ENCODE assay signal across 26 cellular contexts in the genomic region with DNA sequence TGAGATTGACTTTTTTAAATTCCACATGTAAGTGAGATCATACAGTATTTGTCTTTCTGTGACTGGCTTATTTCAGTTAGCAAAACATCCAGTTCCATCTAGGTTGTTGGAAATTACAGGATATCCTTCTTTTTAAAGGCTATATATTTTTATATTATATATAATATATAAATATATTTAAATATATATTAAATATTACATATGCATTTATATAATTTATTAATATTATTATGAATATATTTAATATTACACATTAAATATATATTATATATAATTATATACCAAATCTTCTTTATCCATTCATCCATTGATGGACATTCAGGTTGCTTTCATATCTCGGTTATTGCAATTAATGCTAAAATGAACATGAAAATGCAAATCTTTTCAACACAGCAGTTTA. TPM values are rescaled to one million over a fixed set of nuclear protein-coding genes. Genes with fewer than 3 reads are reported as not detected.
DNase-seq lines count a peak whose midpoint lies in the region; ATAC-seq, FAIRE-seq and TF ChIP-seq lines count a peak whose summit lies in the region.
"Had no signal": no experiment of that assay in that cellular context is flagged by ENCODE, and none has a peak within 500 bp of the region (broad histone marks: within the 10 kb centered on the region; RNA-seq: fewer than 3 reads in every experiment).

No MANE protein-coding gene starts in this region.

- ATAC-seq in GM19463 (IDR thresholded peaks at IDR 0.05; ENCODE audit: unreplicated experiment) (no peak), GM21825 (IDR thresholded peaks at IDR 0.05; ENCODE audit: unreplicated experiment) (no peak)
- ATAC-seq: A549 had no signal

- H3K36me3 ChIP-seq in kidney (ENCODE audit: control insufficient read depth in 1 of 2, insufficient read depth in 2 of 2, low read length in 2 of 2): peaks cover 0 to 2% of the 10 kb centered on the region in 2 donors
- H3K36me3 ChIP-seq: BE2C; BLaER1 treated with 17β-estradiol and CSF1 and Interleukin-3, amounts not matched to agents 10 nM and 100 nM; HAP-1 had no signal

- no peaks in the 10 kb centered on the region for H3K4me1 ChIP-seq in kidney (ENCODE audit: control insufficient read depth in 1 of 2, insufficient read depth in 1 of 2, low read depth in 1 of 2, low read length in 2 of 2)
- H3K4me1 ChIP-seq: A549, BE2C, HAP-1 had no signal

- no peak for TF ChIP-seq CTCF in kidney (IDR thresholded peaks at IDR 0.05; ENCODE audit: borderline replicate concordance, extremely low read depth, insufficient read depth)

- H3K4me3 ChIP-seq in kidney (ENCODE audit: low read length in 2 of 2): no peak overlapping the region
- H3K4me3 ChIP-seq: A549; BLaER1 treated with 17β-estradiol and CSF1 and Interleukin-3, amounts not matched to agents 10 nM and 100 nM; HAP-1 had no signal

- H3K27ac ChIP-seq in kidney (ENCODE audit: low read depth in 2 of 2, low read length in 2 of 2): no peak overlapping the region
- H3K27ac ChIP-seq: 22Rv1; A549; BLaER1 treated with 17β-estradiol and CSF1 and Interleukin-3, amounts not matched to agents 10 nM and 100 nM had no signal

- H3K9ac ChIP-seq in kidney (ENCODE audit: low read length in 2 of 2): no peak overlapping the region
- H3K9ac ChIP-seq: BLaER1 treated with 17β-estradiol and CSF1 and Interleukin-3, amounts not matched to agents 10 nM and 100 nM had no signal

- DNase-seq in RCC 7860 (ENCODE audit: low spot score) (no peak), kidney (no peak), SIG-M5 (lab: John Stamatoyannopoulos, UW) (no peak), activated gamma-delta T cell treated with Interleukin-2 at 50 U/mL for 16 hours (no peak)
- DNase-seq: ACHN; AML-193; BE2C; CD4-positive, alpha-beta T cell; CD8-positive, alpha-beta memory T cell; DMS 273 treated with DMSO at 0.1 percent for 48 hours; DMS79; EL; GF-D8; GOT3; HFFc6 had no signal

- peak; percentile 94 for FAIRE-seq in A204.1 (lab: Jason Lieb, UNC)
- FAIRE-seq in RCC 7860 (lab: Jason Lieb, UNC): peak; percentile 67
- FAIRE-seq in colon (lab: Jason Lieb, UNC): peak; percentile 93
- FAIRE-seq in kidney (lab: Jason Lieb, UNC): peak; percentile 57
- FAIRE-seq: A549, GM12891, GM18507, H54 had no signal

- no peaks in the 10 kb centered on the region for H3K9me3 ChIP-seq in kidney (ENCODE audit: control insufficient read depth in 1 of 2, low read length in 2 of 2)
- H3K9me3 ChIP-seq: A549, BE2C, HAP-1 had no signal

- intact Hi-C loops in kidney (cut with DNase I): no loop called here

RNA-seq across cellular contexts. Expression of a gene that starts 49.9 kb away (rescaled TPM):
- 11.7 TPM for total RNA-seq in kidney
- 12.2 TPM for polyA plus RNA-seq in kidney (ENCODE audit: insufficient read depth, low read depth, low replicate concordance)

RNA-seq across cellular contexts. Expression of a gene that starts 50.2 kb away (rescaled TPM):
- total RNA-seq in kidney: 29.0 TPM
- 15.7 TPM for polyA plus RNA-seq in kidney (ENCODE audit: insufficient read depth, low read depth, low replicate concordance)
